ENCODE assay signal across 8 cellular contexts in the genomic region with DNA sequence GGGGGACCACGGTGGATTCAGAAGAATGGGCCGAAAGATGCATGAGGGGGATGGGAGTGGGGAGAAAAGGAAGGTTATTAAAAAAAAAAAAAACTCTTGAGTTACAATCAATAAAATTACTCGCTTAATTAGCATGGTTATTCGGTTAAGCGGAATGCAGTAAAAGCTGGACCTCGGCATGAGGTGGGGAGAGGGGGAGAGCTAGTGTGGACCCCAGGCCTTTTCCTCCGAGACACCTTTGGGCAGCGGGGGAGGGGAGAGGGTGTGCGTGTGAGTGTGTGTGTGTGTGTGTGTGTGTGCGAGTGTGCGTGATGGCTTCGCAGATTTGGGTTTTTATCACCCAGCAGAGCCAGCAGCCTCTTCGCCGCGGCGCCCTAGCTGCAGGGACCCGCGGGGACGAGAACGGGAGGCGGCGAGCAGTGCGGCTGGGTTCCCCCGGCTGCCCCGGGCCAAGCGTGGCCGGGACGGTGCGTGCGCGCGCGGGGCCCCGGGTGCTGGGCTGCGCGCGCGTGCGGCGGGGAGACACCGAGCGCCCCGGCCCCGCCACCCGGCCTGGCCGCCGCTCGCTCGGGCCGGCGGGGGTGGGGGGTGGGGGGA. TPM values are rescaled to one million over a fixed set of nuclear protein-coding genes. Genes with fewer than 3 reads are reported as not detected.
A peak's percentile ranks its signal among the peaks of the same experiment; 100 is the strongest.
DNase-seq lines count a peak whose midpoint lies in the region; ATAC-seq and TF ChIP-seq lines count a peak whose summit lies in the region.

No MANE protein-coding gene starts in this region.

- H3K9me3 ChIP-seq in muscle layer of duodenum (ENCODE audit: control insufficient read depth in 1 of 2, low read length in 2 of 2) = no peaks in the 10 kb centered on the region

- H3K4me3 ChIP-seq in AG09309 (ENCODE audit: control insufficient read depth, low read depth, low read length) = peak overlapping the region; percentile 58
- H3K4me3 ChIP-seq in Jurkat, Clone E6-1 (ENCODE audit: low read length) = peak overlapping the region; percentile 82
- H3K4me3 ChIP-seq in muscle layer of duodenum (ENCODE audit: low read depth in 1 of 2, low read length in 2 of 2) = peak overlapping the region; percentile 75 to 82

- H3K27me3 ChIP-seq in muscle layer of duodenum (ENCODE audit: low read depth, low read length) = no peaks in the 10 kb centered on the region

- TF ChIP-seq CTCF in AG09309 (IDR thresholded peaks at IDR 0.05; ENCODE audit: control insufficient read depth, insufficient read depth, low read depth, low read length, missing control alignments) = no peak

- H3K27ac ChIP-seq in muscle layer of duodenum (ENCODE audit: low read length) = peak overlapping the region; percentile 70

- DNase-seq in AG09309 (ENCODE audit: low read depth) = no peak
- peak; percentile 54 for DNase-seq in Jurkat, Clone E6-1 (ENCODE audit: low read depth, low spot score)
- peak; percentile 48 for DNase-seq in cerebellar cortex (ENCODE audit: low spot score)
- no peak for DNase-seq in dedifferentiated amniotic fluid mesenchymal stem cell (ENCODE audit: extremely low spot score)
- DNase-seq in GF-D8 (lab: John Stamatoyannopoulos, UW) = no peak

- no peaks in the 10 kb centered on the region for H3K36me3 ChIP-seq in muscle layer of duodenum (ENCODE audit: control insufficient read depth in 1 of 2, insufficient read depth in 2 of 2, low read length in 2 of 2)

- peaks cover 16 to 34% of the 10 kb centered on the region in 2 donors for H3K4me1 ChIP-seq in muscle layer of duodenum (ENCODE audit: control insufficient read depth in 1 of 2, insufficient read depth in 2 of 2, low read length in 2 of 2)

- ATAC-seq in GM21576 (IDR thresholded peaks at IDR 0.05; ENCODE audit: unreplicated experiment) (no peak), HG03457 (IDR thresholded peaks at IDR 0.05; ENCODE audit: unreplicated experiment) (no peak)

RNA-seq across cellular contexts. Expression of a gene that starts 3.7 kb away (rescaled TPM):
- polyA plus RNA-seq in Jurkat, Clone E6-1 (2012; ENCODE audit: insufficient read depth, insufficient read length) = 8.7 TPM

Comparison
In these comparisons a context has a peak if more than half of its experiments do, and no peak if none do; other contexts are left out.
1. DNase-seq: peak in Jurkat, Clone E6-1 (single experiment) and cerebellar cortex (single experiment); none in AG09309 (single experiment), dedifferentiated amniotic fluid mesenchymal stem cell (single experiment) and GF-D8 (single experiment).
2. Peak in every context shown above with its lines, with median percentiles within 50 percentile points of each other: H3K4me3 ChIP-seq.